12 cellular contexts compared by ENCODE assay signal in the genomic region with DNA sequence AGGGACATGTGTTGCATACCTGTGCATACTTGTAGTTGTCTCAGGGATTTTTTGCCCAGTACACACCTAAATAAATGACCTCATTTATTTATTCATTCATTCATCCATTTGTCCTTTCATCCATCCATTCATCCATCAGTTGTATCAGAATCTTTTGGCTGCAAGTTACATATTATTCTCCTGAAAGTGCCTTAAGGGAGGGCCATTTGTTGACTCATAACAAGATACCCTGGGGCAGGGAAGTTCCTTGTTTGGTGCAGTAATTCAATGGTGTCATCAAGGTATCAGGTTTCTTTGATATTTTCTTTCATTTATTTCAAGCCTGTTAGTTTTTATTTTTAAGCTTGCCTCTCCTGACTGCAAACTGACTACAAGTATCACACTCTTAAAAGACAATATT.
DNase-seq lines count a peak whose midpoint lies in the region; ATAC-seq and TF ChIP-seq lines count a peak whose summit lies in the region.
"Had no signal": no experiment of that assay in that cellular context is flagged by ENCODE, and none has a peak within 500 bp of the region (broad histone marks: within the 10 kb centered on the region; RNA-seq: fewer than 3 reads in every experiment).

No MANE protein-coding gene starts in this region.

- no peak for TF ChIP-seq POLR2A in ovary (IDR thresholded peaks at IDR 0.05)

- intact Hi-C loops in ovary (cut with DNase I) = no loop called here

- CTCF ChIA-PET in WTC11 (lab: Charles Lee) = no interaction called here

- no peaks in the 10 kb centered on the region for H3K36me3 ChIP-seq in ovary
- H3K36me3 ChIP-seq: pancreas had no signal

- no peak overlapping the region for H3K4me3 Mint-ChIP-seq in WTC11

- H3K27me3 ChIP-seq in ovary = no peaks in the 10 kb centered on the region
- H3K27me3 ChIP-seq: pancreas had no signal

- 0 out of 2 replicates have a peak overlapping the region, but pooled peaks have one; percentile 30 for H3K27ac Mint-ChIP-seq in WTC11

- no peaks in the 10 kb centered on the region for H3K4me1 ChIP-seq in ovary (ENCODE audit: insufficient read depth)
- H3K4me1 ChIP-seq: pancreas had no signal

- TF ChIP-seq EP300 in ovary (IDR thresholded peaks at IDR 0.05) = no peak

- ATAC-seq in WTC11 = no peak
- ATAC-seq: pancreas had no signal

- no peak overlapping the region for H3K4me3 ChIP-seq in ovary
- H3K4me3 ChIP-seq: pancreas had no signal

- H3K27me3 Mint-ChIP-seq in WTC11 (ENCODE audit: low read depth) = no peaks in the 10 kb centered on the region

- peaks cover 3% of the 10 kb centered on the region for H3K36me3 Mint-ChIP-seq in WTC11

- no peaks in the 10 kb centered on the region for H3K9me3 ChIP-seq in ovary
- H3K9me3 ChIP-seq: pancreas had no signal

- peaks cover 5% of the 10 kb centered on the region for H3K9me3 Mint-ChIP-seq in WTC11

- DNase-seq in Daoy (ENCODE audit: low read depth) (peak; percentile 75), LHCN-M2 (ENCODE audit: low read depth) (peak; percentile 57), WTC11 (ENCODE audit: low spot score) (no peak), kidney tubule cell (ENCODE audit: low spot score) (peak; percentile 81), ovary (no peak), cerebellum (ENCODE audit: low spot score) (no peak), NCI-H2227 treated with DMSO at 0.1 percent for 48 hours (lab: John Stamatoyannopoulos, UW) (no peak)
- DNase-seq: activated CD4-positive, alpha-beta T cell treated with anti-CD3 and anti-CD28 coated beads, Interleukin-2, amount 50 U/mL, for 48 hours; DMS 273 treated with DMSO at 0.1 percent for 48 hours; glutamatergic neuron; H7; pancreas had no signal

- no peak for TF ChIP-seq CTCF in WTC11 (IDR thresholded peaks at IDR 0.05)
- no peak for TF ChIP-seq CTCF in ovary (IDR thresholded peaks at IDR 0.05)

- peaks cover 81% of the 10 kb centered on the region for H3K4me1 Mint-ChIP-seq in WTC11

- POLR2A ChIA-PET in WTC11 (lab: Charles Lee) = no interaction called here

- no peak overlapping the region for H3K27ac ChIP-seq in ovary
- H3K27ac ChIP-seq: pancreas had no signal

TF ChIP-seq in WTC11, 78 proteins besides CTCF, POLR2A, EP300 and RAD21 (continues in another document):
- TF ChIP-seq IRF2 (CRISPR knock-in tag; IDR thresholded peaks at IDR 0.05; ENCODE audit: borderline replicate concordance, low read depth) (no peak), ESRRA (CRISPR knock-in tag; IDR thresholded peaks at IDR 0.05; ENCODE audit: borderline replicate concordance) (no peak), CREM (CRISPR knock-in tag; IDR thresholded peaks at IDR 0.05) (no peak), GABPB1 (CRISPR knock-in tag; IDR thresholded peaks at IDR 0.05) (no peak), ETV6 (CRISPR knock-in tag; IDR thresholded peaks at IDR 0.05) (no peak), CBFB (CRISPR knock-in tag; IDR thresholded peaks at IDR 0.05; ENCODE audit: low read depth) (no peak), NFATC4 (CRISPR knock-in tag; IDR thresholded peaks at IDR 0.05) (no peak), ZNF416 (CRISPR knock-in tag; IDR thresholded peaks at IDR 0.05) (no peak), CREB1 (CRISPR knock-in tag; IDR thresholded peaks at IDR 0.05) (no peak), RELA (CRISPR knock-in tag; IDR thresholded peaks at IDR 0.05; ENCODE audit: borderline replicate concordance) (no peak), ZNF219 (CRISPR knock-in tag; IDR thresholded peaks at IDR 0.05; ENCODE audit: borderline replicate concordance) (no peak)
- TF ChIP-seq, protein P1, sequence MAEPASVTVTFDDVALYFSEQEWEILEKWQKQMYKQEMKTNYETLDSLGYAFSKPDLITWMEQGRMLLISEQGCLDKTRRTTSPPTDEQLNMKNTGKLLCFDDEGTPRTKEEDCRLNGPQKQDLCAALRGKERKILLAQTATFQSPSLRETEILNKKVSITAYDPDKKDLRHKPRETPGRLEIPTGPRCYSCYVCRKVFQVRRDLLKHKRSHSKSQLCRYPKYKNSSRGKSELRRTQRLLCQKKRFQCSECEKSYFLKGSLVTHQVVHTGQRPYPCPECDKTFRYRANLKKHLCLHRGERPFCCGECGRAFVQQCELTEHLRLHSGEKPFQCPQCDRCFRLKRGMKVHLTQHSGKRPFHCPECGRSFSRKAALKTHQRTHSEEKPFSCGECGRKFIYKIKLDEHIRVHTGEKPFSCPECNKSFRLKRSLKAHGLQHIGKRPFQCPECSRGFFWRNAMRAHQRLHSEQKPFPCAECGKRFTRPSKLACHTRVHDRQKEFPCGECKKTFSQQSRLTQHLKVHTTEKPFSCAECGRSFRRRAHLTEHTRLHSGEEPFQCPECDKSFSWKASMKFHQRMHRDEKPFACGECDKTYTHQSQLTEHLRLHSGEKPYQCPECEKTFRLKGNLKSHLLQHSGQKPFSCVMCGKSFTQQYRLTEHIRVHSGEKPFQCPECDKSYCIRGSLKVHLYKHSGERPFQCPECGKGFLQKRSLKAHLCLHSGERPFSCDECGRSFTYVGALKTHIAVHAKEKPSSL (CRISPR knock-in tag; conservative IDR thresholded peaks at IDR 0.05) = no peak
- TF ChIP-seq, protein P2, sequence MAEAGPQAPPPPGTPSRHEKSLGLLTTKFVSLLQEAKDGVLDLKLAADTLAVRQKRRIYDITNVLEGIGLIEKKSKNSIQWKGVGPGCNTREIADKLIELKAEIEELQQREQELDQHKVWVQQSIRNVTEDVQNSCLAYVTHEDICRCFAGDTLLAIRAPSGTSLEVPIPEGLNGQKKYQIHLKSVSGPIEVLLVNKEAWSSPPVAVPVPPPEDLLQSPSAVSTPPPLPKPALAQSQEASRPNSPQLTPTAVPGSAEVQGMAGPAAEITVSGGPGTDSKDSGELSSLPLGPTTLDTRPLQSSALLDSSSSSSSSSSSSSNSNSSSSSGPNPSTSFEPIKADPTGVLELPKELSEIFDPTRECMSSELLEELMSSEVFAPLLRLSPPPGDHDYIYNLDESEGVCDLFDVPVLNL (CRISPR knock-in tag; IDR thresholded peaks at IDR 0.05; ENCODE audit: borderline replicate concordance, low read depth) = no peak
- TF ChIP-seq, protein P3, sequence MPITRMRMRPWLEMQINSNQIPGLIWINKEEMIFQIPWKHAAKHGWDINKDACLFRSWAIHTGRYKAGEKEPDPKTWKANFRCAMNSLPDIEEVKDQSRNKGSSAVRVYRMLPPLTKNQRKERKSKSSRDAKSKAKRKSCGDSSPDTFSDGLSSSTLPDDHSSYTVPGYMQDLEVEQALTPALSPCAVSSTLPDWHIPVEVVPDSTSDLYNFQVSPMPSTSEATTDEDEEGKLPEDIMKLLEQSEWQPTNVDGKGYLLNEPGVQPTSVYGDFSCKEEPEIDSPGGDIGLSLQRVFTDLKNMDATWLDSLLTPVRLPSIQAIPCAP (CRISPR knock-in tag; IDR thresholded peaks at IDR 0.05) = no peak
- TF ChIP-seq, protein P4, sequence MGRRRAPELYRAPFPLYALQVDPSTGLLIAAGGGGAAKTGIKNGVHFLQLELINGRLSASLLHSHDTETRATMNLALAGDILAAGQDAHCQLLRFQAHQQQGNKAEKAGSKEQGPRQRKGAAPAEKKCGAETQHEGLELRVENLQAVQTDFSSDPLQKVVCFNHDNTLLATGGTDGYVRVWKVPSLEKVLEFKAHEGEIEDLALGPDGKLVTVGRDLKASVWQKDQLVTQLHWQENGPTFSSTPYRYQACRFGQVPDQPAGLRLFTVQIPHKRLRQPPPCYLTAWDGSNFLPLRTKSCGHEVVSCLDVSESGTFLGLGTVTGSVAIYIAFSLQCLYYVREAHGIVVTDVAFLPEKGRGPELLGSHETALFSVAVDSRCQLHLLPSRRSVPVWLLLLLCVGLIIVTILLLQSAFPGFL (CRISPR knock-in tag; IDR thresholded peaks at IDR 0.05; ENCODE audit: borderline replicate concordance) = no peak
- TF ChIP-seq, protein P5, sequence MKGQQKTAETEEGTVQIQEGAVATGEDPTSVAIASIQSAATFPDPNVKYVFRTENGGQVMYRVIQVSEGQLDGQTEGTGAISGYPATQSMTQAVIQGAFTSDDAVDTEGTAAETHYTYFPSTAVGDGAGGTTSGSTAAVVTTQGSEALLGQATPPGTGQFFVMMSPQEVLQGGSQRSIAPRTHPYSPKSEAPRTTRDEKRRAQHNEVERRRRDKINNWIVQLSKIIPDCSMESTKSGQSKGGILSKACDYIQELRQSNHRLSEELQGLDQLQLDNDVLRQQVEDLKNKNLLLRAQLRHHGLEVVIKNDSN (CRISPR knock-in tag; IDR thresholded peaks at IDR 0.05) = no peak
- TF ChIP-seq, protein P6, sequence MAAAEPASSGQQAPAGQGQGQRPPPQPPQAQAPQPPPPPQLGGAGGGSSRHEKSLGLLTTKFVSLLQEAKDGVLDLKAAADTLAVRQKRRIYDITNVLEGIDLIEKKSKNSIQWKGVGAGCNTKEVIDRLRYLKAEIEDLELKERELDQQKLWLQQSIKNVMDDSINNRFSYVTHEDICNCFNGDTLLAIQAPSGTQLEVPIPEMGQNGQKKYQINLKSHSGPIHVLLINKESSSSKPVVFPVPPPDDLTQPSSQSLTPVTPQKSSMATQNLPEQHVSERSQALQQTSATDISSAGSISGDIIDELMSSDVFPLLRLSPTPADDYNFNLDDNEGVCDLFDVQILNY (CRISPR knock-in tag; IDR thresholded peaks at IDR 0.05) = no peak
- TF ChIP-seq, protein P7, sequence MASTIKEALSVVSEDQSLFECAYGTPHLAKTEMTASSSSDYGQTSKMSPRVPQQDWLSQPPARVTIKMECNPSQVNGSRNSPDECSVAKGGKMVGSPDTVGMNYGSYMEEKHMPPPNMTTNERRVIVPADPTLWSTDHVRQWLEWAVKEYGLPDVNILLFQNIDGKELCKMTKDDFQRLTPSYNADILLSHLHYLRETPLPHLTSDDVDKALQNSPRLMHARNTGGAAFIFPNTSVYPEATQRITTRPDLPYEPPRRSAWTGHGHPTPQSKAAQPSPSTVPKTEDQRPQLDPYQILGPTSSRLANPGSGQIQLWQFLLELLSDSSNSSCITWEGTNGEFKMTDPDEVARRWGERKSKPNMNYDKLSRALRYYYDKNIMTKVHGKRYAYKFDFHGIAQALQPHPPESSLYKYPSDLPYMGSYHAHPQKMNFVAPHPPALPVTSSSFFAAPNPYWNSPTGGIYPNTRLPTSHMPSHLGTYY (CRISPR knock-in tag; IDR thresholded peaks at IDR 0.05) = no peak

Comparison
In these comparisons a context has a peak if more than half of its experiments do, and no peak if none do; other contexts are left out.
1. DNase-seq: peak in Daoy (single experiment), LHCN-M2 (single experiment) and kidney tubule cell (single experiment); none in WTC11 (single experiment), ovary (0 of 5), cerebellum (single experiment) and NCI-H2227 treated with DMSO at 0.1 percent for 48 hours (single experiment).